8 cellular contexts compared by ENCODE assay signal in genomic region chr6:36875250-36875633, GRCh38. TPM values are rescaled to one million over a fixed set of nuclear protein-coding genes. Genes with fewer than 3 reads are reported as not detected.
DNase-seq lines count a peak whose midpoint lies in the region; ATAC-seq, FAIRE-seq and TF ChIP-seq lines count a peak whose summit lies in the region.

No MANE protein-coding gene starts in this region.

- peaks cover 6% of the 10 kb centered on the region for H3K27me3 Mint-ChIP-seq in IgD-negative memory B cell
- peaks cover 35% of the 10 kb centered on the region for H3K27me3 Mint-ChIP-seq in central memory CD8-positive, alpha-beta T cell

- DNase-seq in AG04449 (ENCODE audit: low read depth, low spot score), result no peak
- DNase-seq in central memory CD8-positive, alpha-beta T cell (ENCODE audit: low spot score in 2 of 2), result no peak
- DNase-seq in H54 (ENCODE audit: insufficient read length, low spot score), result no peak
- DNase-seq in amniotic stem cell (lab: John Stamatoyannopoulos, UW), result no peak
- DNase-seq in GF-D8 (lab: John Stamatoyannopoulos, UW), result no peak
- DNase-seq in NCI-H2029 (lab: John Stamatoyannopoulos, UW), result no peak

- peaks cover 13 to 21% (median 13%) of the 10 kb centered on the region in 3 donors for H3K4me1 Mint-ChIP-seq in IgD-negative memory B cell
- peaks cover 33% of the 10 kb centered on the region for H3K4me1 Mint-ChIP-seq in central memory CD8-positive, alpha-beta T cell

- TF ChIP-seq POLR2A in H54 (IDR thresholded peaks at IDR 0.05; ENCODE audit: low read depth, low read length), result no peak

- H3K9me3 ChIP-seq in muscle layer of duodenum (ENCODE audit: control insufficient read depth in 1 of 2, low read length in 2 of 2), result no peaks in the 10 kb centered on the region

- CTCF ChIA-PET in AG04449 (lab: Yijun Ruan, JAX), result interaction anchor here (1.0 to 15.1 kb wide), 16 partner anchors 9 to 337 kb away, joined by 3 to 270 read pairs (median 5); partner anchors contain the start of gene C6orf89

- H3K27ac Mint-ChIP-seq in IgD-negative memory B cell, result peak overlapping the region; percentile 70 to 99 (median 98)
- peak overlapping the region; percentile 99 for H3K27ac Mint-ChIP-seq in central memory CD8-positive, alpha-beta T cell (ENCODE audit: low read depth)

- no peak for TF ChIP-seq CTCF in AG04449 (IDR thresholded peaks at IDR 0.05; ENCODE audit: insufficient read depth, low read length, missing control alignments)

- peak overlapping the region; percentile 95 for H3K4me3 ChIP-seq in AG04449 (ENCODE audit: low read depth, low read length)
- peak overlapping the region; percentile 95 to 96 for H3K4me3 ChIP-seq in muscle layer of duodenum (ENCODE audit: low read depth in 1 of 2, low read length in 2 of 2)

- H3K36me3 ChIP-seq in muscle layer of duodenum (ENCODE audit: control insufficient read depth in 1 of 2, insufficient read depth in 2 of 2, low read length in 2 of 2), result peaks cover 0 to 4% of the 10 kb centered on the region in 2 donors

- peaks cover 3 to 13% of the 10 kb centered on the region in 2 donors for H3K4me1 ChIP-seq in muscle layer of duodenum (ENCODE audit: control insufficient read depth in 1 of 2, insufficient read depth in 2 of 2, low read length in 2 of 2)

- H3K27ac ChIP-seq in muscle layer of duodenum (ENCODE audit: low read length), result peak overlapping the region; percentile 96

- no peak for FAIRE-seq in H54 (lab: Jason Lieb, UNC)

- POLR2A ChIA-PET in AG04449 (lab: Yijun Ruan, JAX), result interaction anchor here (0.5 to 2.2 kb wide), 8 partner anchors 10 to 143 kb away, joined by 3 to 9 read pairs (median 4); partner anchors contain the start of genes C6orf89 and MTCH1

- H3K4me3 Mint-ChIP-seq in IgD-negative memory B cell, result peak overlapping the region; percentile 94 to 100 (median 100)
- H3K4me3 Mint-ChIP-seq in central memory CD8-positive, alpha-beta T cell, result peak overlapping the region; percentile 95

- H3K36me3 Mint-ChIP-seq in IgD-negative memory B cell, result no peaks in the 10 kb centered on the region
- peaks cover 6% of the 10 kb centered on the region for H3K36me3 Mint-ChIP-seq in central memory CD8-positive, alpha-beta T cell (ENCODE audit: insufficient read depth)

- no peak for ATAC-seq in central memory CD8-positive, alpha-beta T cell (replicated peaks; ENCODE audit: extremely low read depth, poor library complexity, severe bottlenecking)

- no peaks in the 10 kb centered on the region for H3K27me3 ChIP-seq in muscle layer of duodenum (ENCODE audit: low read depth, low read length)

- no peaks in the 10 kb centered on the region for H3K9me3 Mint-ChIP-seq in IgD-negative memory B cell
- no peaks in the 10 kb centered on the region for H3K9me3 Mint-ChIP-seq in central memory CD8-positive, alpha-beta T cell

RNA-seq across cellular contexts. Expression of gene PPIL1, which starts 0.6 kb away (rescaled TPM):
- 14.7 TPM for polyA plus RNA-seq in IgD-negative memory B cell

RNA-seq across cellular contexts. Expression of gene C6orf89, which starts 10.5 kb away (rescaled TPM):
- polyA plus RNA-seq in IgD-negative memory B cell, result 29.9 TPM

RNA-seq across cellular contexts. Expression of gene CPNE5, which starts 36.0 kb away (rescaled TPM):
- polyA plus RNA-seq in IgD-negative memory B cell, result 280 TPM
